In the genomic region with DNA sequence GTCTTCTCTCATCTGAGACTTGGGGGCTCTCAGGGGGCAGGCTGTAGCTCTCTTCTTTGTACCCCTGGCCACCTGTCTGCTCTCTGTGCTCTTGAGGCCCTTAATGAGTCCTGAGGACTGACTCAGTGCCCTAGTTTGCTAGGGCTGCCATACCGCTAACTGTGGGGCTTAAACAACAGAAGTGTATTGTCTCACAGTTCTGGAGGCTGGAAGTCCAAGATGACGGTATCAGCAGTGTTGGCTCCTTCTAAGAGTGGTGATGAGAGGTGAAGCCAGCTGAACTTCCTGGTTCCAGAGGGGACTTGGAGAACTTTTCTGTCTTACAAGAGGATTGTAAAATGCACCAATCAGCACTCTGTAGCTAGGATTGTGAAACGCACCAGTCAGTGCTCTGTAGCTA, we compare ENCODE assay signal across 11 cellular contexts.
"Had no signal": no experiment of that assay in that cellular context is flagged by ENCODE, and none has a peak within 500 bp of the region (broad histone marks: within the 10 kb centered on the region; RNA-seq: fewer than 3 reads in every experiment).

No MANE protein-coding gene starts in this region.

- H3K4me3 ChIP-seq: GM23248, GM23338, HAP-1 had no signal

- ATAC-seq: GM23338, HCT116 had no signal

- H3K4me3 Mint-ChIP-seq: GM23338, H9, HFFc6 had no signal

- H3K4me2 ChIP-seq: GM23338 had no signal

- FAIRE-seq: H1, H54 had no signal

- H3K27ac Mint-ChIP-seq: GM23338, HFFc6 had no signal

- H3K27ac ChIP-seq: GM23248 had no signal

- H3K4me1 ChIP-seq: HAP-1 had no signal

- DNase-seq: GM23248, GOT3, H7, H9, HCEC 1CT, HFFc6 had no signal
